ENCODE assay signal across 17 cellular contexts in genomic region chr18:36782710-36783109, GRCh38. TPM values are rescaled to one million over a fixed set of nuclear protein-coding genes. Genes with fewer than 3 reads are reported as not detected.
DNase-seq lines count a peak whose midpoint lies in the region; ATAC-seq, FAIRE-seq and TF ChIP-seq lines count a peak whose summit lies in the region.
"Had no signal": no experiment of that assay in that cellular context is flagged by ENCODE, and none has a peak within 500 bp of the region (broad histone marks: within the 10 kb centered on the region; RNA-seq: fewer than 3 reads in every experiment).

No MANE protein-coding gene starts in this region.

- peaks cover 16% of the 10 kb centered on the region for H3K36me3 Mint-ChIP-seq in activated CD4-positive, alpha-beta T cell treated with anti-CD3 and anti-CD28 coated beads, Interleukin-2, amount 10 ng/mL, durations not matched to agents 7 days and 5 days (ENCODE audit: low read depth)
- no peaks in the 10 kb centered on the region for H3K36me3 Mint-ChIP-seq in glutamatergic neuron (ENCODE audit: unreplicated experiment)

- ATAC-seq in GM18502 (IDR thresholded peaks at IDR 0.05; ENCODE audit: poor library complexity, unreplicated experiment), result no peak

- H3K9me3 ChIP-seq in keratinocyte (ENCODE audit: control insufficient read depth, low read depth, low read length), result no peaks in the 10 kb centered on the region
- H3K9me3 ChIP-seq: BLaER1, HAP-1 had no signal

- no peak overlapping the region for H3K9ac ChIP-seq in keratinocyte (ENCODE audit: control insufficient read depth, extremely low read depth, insufficient read depth, low read length)
- H3K9ac ChIP-seq: BLaER1, GM23248 had no signal

- H3K4me1 Mint-ChIP-seq in activated CD4-positive, alpha-beta T cell treated with anti-CD3 and anti-CD28 coated beads, Interleukin-2, amount 10 ng/mL, durations not matched to agents 7 days and 5 days, result no peaks in the 10 kb centered on the region
- no peaks in the 10 kb centered on the region for H3K4me1 Mint-ChIP-seq in glutamatergic neuron (ENCODE audit: low read depth, unreplicated experiment)

- POLR2A ChIA-PET in activated CD4-positive, alpha-beta T cell treated with anti-CD3 and anti-CD28 coated beads, Interleukin-2, amount 10 ng/mL, durations not matched to agents 7 days and 5 days (lab: Charles Lee), result no interaction called here

- CTCF ChIA-PET in activated CD4-positive, alpha-beta T cell treated with anti-CD3 and anti-CD28 coated beads, Interleukin-2, amount 10 ng/mL, durations not matched to agents 7 days and 5 days (lab: Charles Lee), result no interaction called here

- dilution Hi-C loops in keratinocyte (cut with MboI; ENCODE audit: extremely low pct_ligation_motif_present, low sequenced_read_pairs), result no loop called here

- peaks cover 16% of the 10 kb centered on the region for H3K4me1 ChIP-seq in keratinocyte (ENCODE audit: control insufficient read depth, extremely low read depth, insufficient read depth, low read length)
- H3K4me1 ChIP-seq: BLaER1, HAP-1 had no signal

- H3K27ac ChIP-seq in HL-60 (replicated peaks) (peak overlapping the region; percentile 29), keratinocyte (ENCODE audit: control insufficient read depth, insufficient read depth, low read length) (no peak overlapping the region), caudate nucleus (ENCODE audit: low read depth, low read length) (no peak overlapping the region)
- H3K27ac ChIP-seq: BLaER1, GM23248 had no signal

- no peaks in the 10 kb centered on the region for H3K9me3 Mint-ChIP-seq in activated CD4-positive, alpha-beta T cell treated with anti-CD3 and anti-CD28 coated beads, Interleukin-2, amount 10 ng/mL, durations not matched to agents 7 days and 5 days
- no peaks in the 10 kb centered on the region for H3K9me3 Mint-ChIP-seq in glutamatergic neuron (ENCODE audit: unreplicated experiment)
- H3K9me3 Mint-ChIP-seq: CD4-positive, alpha-beta memory T cell had no signal

- no peak for TF ChIP-seq CTCF in HL-60 (IDR thresholded peaks at IDR 0.05; ENCODE audit: insufficient read depth, low read length)
- no peak for TF ChIP-seq CTCF in keratinocyte (optimal IDR thresholded peaks at IDR 0.05 in 1 of 3, IDR thresholded peaks at IDR 0.05 in 1 of 3, conservative IDR thresholded peaks at IDR 0.05 in 1 of 3; ENCODE audit: extremely low read depth in 1 of 3, insufficient read depth in 2 of 3, low read length in 3 of 3)
- TF ChIP-seq CTCF in glutamatergic neuron (IDR thresholded peaks at IDR 0.05; ENCODE audit: partially characterized antibody, unreplicated experiment), result no peak

- H2AFZ ChIP-seq in keratinocyte (ENCODE audit: control insufficient read depth, low read length), result no peak overlapping the region
- H2AFZ ChIP-seq: GM23248 had no signal

- no peaks in the 10 kb centered on the region for H3K9me1 ChIP-seq in keratinocyte (ENCODE audit: control insufficient read depth, extremely low read depth, insufficient read depth, low read length)

- H3K4me2 ChIP-seq in keratinocyte (ENCODE audit: control insufficient read depth, extremely low read depth, insufficient read depth, low read depth, low read length), result peak overlapping the region; percentile 20
- H3K4me2 ChIP-seq: BLaER1 had no signal

- no peak for DNase-seq in activated CD4-positive, alpha-beta T cell treated with anti-CD3 and anti-CD28 coated beads, Interleukin-2, amount 10 ng/mL, durations not matched to agents 7 days and 5 days
- DNase-seq in activated CD4-positive, alpha-beta T cell treated with anti-CD3 and anti-CD28 coated beads for 48 hours, result no peak
- DNase-seq in HL-60 (ENCODE audit: low read depth in 1 of 2, low spot score in 1 of 2) (peak in 1 of 2 experiments; percentile 56), UCSD-AML1 (lab: John Stamatoyannopoulos, UW; ENCODE audit: unreplicated experiment) (peak; percentile 43), keratinocyte (ENCODE audit: low read depth, low spot score) (no peak), glutamatergic neuron (no peak), caudate nucleus (lab: John Stamatoyannopoulos, UW) (no peak)
- DNase-seq: 8988T; CD4-positive, alpha-beta memory T cell; DMS153; DMS79; GF-D8; GM23248 had no signal

- H3K27me3 Mint-ChIP-seq in activated CD4-positive, alpha-beta T cell treated with anti-CD3 and anti-CD28 coated beads, Interleukin-2, amount 10 ng/mL, durations not matched to agents 7 days and 5 days, result no peaks in the 10 kb centered on the region
- H3K27me3 Mint-ChIP-seq in glutamatergic neuron (ENCODE audit: unreplicated experiment), result no peaks in the 10 kb centered on the region
- H3K27me3 Mint-ChIP-seq: CD4-positive, alpha-beta memory T cell had no signal

- peak; percentile 17 for FAIRE-seq in keratinocyte (lab: Jason Lieb, UNC)

- H3K27ac Mint-ChIP-seq in activated CD4-positive, alpha-beta T cell treated with anti-CD3 and anti-CD28 coated beads, Interleukin-2, amount 10 ng/mL, durations not matched to agents 7 days and 5 days, result peak overlapping the region; percentile 33
- no peak overlapping the region for H3K27ac Mint-ChIP-seq in glutamatergic neuron (ENCODE audit: unreplicated experiment)
- H3K27ac Mint-ChIP-seq: CD14-positive monocyte had no signal

- no peaks in the 10 kb centered on the region for H4K20me1 ChIP-seq in keratinocyte (ENCODE audit: control insufficient read depth, extremely low read depth, insufficient read depth, low read length)
- H4K20me1 ChIP-seq: BLaER1 had no signal

- H3K27me3 ChIP-seq in HL-60 (ENCODE audit: insufficient read depth, poor library complexity, severe bottlenecking) (no peaks in the 10 kb centered on the region), keratinocyte (ENCODE audit: control insufficient read depth, extremely low read depth, insufficient read depth, low read length) (no peaks in the 10 kb centered on the region)
- H3K27me3 ChIP-seq: BLaER1 had no signal

- no peaks in the 10 kb centered on the region for H3K79me2 ChIP-seq in keratinocyte (ENCODE audit: control insufficient read depth, insufficient read depth, low read length)

- H3K4me3 Mint-ChIP-seq in activated CD4-positive, alpha-beta T cell treated with anti-CD3 and anti-CD28 coated beads, Interleukin-2, amount 10 ng/mL, durations not matched to agents 7 days and 5 days, result no peak overlapping the region
- H3K4me3 Mint-ChIP-seq in glutamatergic neuron (ENCODE audit: unreplicated experiment), result no peak overlapping the region
- H3K4me3 Mint-ChIP-seq: CD14-positive monocyte; CD4-positive, alpha-beta memory T cell had no signal

- peaks cover 0 to 1% of the 10 kb centered on the region in 2 experiments for H3K36me3 ChIP-seq in keratinocyte (ENCODE audit: control insufficient read depth in 2 of 2, extremely low read depth in 1 of 2, insufficient read depth in 2 of 2, low read length in 2 of 2)

- no peak overlapping the region for H3K4me3 ChIP-seq in HL-60 (replicated peaks; ENCODE audit: insufficient read depth, low read length)
- H3K4me3 ChIP-seq in keratinocyte (ENCODE audit: control insufficient read depth in 2 of 3, extremely low read depth in 1 of 3, insufficient read depth in 2 of 3, low read depth in 1 of 3, low read length in 3 of 3), result no peak overlapping the region
- H3K4me3 ChIP-seq: BLaER1, GM23248, HAP-1 had no signal

RNA-seq across cellular contexts. Expression of gene TPGS2, which starts 46.1 kb away (rescaled TPM):
- total RNA-seq in activated CD4-positive, alpha-beta T cell treated with anti-CD3 and anti-CD28 coated beads, Interleukin-2, amount 10 ng/mL, durations not matched to agents 7 days and 5 days, result 100 to 1,000 TPM; 125 to 158 TPM
- 231 to 388 TPM (median 254 TPM) in 3 replicates for polyA plus RNA-seq in keratinocyte
- 19.5 TPM for polyA plus RNA-seq in keratinocyte (2011; ENCODE audit: low read depth)
- polyA plus RNA-seq in keratinocyte (2011; cell fraction: cytosol; rRNA removed), result 339 and 575 TPM in 2 replicates
- polyA plus RNA-seq in keratinocyte (2011; cell fraction: nucleus; rRNA removed), result 81.4 and 92.3 TPM in 2 replicates
- polyA plus RNA-seq in keratinocyte (2012; ENCODE audit: low replicate concordance), result 64.1 and 142 TPM in 2 replicates
- polyA minus RNA-seq in keratinocyte, result 284 to 413 TPM (median 321 TPM) in 3 replicates
- 187 TPM for polyA minus RNA-seq in keratinocyte (2011; cell fraction: cytosol; rRNA and poly(A)+ RNA removed)
- polyA minus RNA-seq in keratinocyte (2011; cell fraction: nucleus; rRNA and poly(A)+ RNA removed), result 30.4 and 59.9 TPM in 2 replicates
- total RNA-seq in glutamatergic neuron (ENCODE audit: unreplicated experiment), result 166 TPM

RNA-seq across cellular contexts. Expression of gene KIAA1328, which starts 46.2 kb away (rescaled TPM):
- 1 to 10 TPM; 7.0 to 8.1 TPM for total RNA-seq in activated CD4-positive, alpha-beta T cell treated with anti-CD3 and anti-CD28 coated beads, Interleukin-2, amount 10 ng/mL, durations not matched to agents 7 days and 5 days
- 3.8 to 5.5 TPM (median 3.8 TPM) in 3 replicates for polyA plus RNA-seq in keratinocyte
- polyA plus RNA-seq in keratinocyte (2011; ENCODE audit: low read depth), result 4.1 TPM
- polyA plus RNA-seq in keratinocyte (2011; cell fraction: cytosol; rRNA removed), result 2.2 and 4.1 TPM in 2 replicates
- polyA plus RNA-seq in keratinocyte (2011; cell fraction: nucleus; rRNA removed), result 7.8 and 9.5 TPM in 2 replicates
- polyA plus RNA-seq in keratinocyte (2012; ENCODE audit: low replicate concordance), result 2.1 and 2.2 TPM in 2 replicates
- polyA minus RNA-seq in keratinocyte, result 1.5 to 13.1 TPM (median 6.0 TPM) in 3 replicates
- 4.2 TPM for polyA minus RNA-seq in keratinocyte (2011; cell fraction: cytosol; rRNA and poly(A)+ RNA removed)
- polyA minus RNA-seq in keratinocyte (2011; cell fraction: nucleus; rRNA and poly(A)+ RNA removed), result 11.2 and 18.8 TPM in 2 replicates
- total RNA-seq in glutamatergic neuron (ENCODE audit: unreplicated experiment), result 9.5 TPM
